Comparison of ENCODE assay signal across 1 cellular context in the genomic region with DNA sequence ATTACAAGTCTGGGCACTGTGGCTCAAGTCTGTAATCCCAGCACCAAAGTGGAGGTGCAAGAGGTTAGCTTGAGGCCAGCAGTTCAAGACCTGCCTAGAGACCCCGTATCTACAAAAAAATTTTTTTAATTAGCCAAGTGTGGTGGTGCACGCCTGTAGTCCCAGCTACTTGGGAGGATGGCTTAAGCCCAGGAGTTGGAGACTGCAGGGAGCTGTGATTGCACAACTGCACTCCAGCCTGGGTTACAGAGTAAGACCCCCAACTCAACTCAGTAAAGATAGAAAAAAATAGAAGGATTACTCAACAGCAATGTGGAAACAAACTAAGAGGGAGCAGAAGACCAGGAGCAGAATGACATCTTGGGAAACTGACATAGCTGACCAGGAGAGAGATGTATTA.
TF ChIP-seq lines count a peak whose summit lies in the region.

No MANE protein-coding gene starts in this region.

TF ChIP-seq in HepG2, 621 proteins besides CTCF, POLR2A, EP300 and RAD21:
- TF ChIP-seq MAFK (conservative IDR thresholded peaks at IDR 0.05 in 1 of 2, IDR thresholded peaks at IDR 0.05 in 1 of 2; ENCODE audit: low read length in 2 of 2) (0 out of 4 replicates have a peak, but pooled peaks of 1 of the 2 experiments have one; percentile 1), ZNF446 (CRISPR knock-in tag; IDR thresholded peaks at IDR 0.05) (no peak), ZNF468 (CRISPR knock-in tag; IDR thresholded peaks at IDR 0.05) (no peak), CEBPB (IDR thresholded peaks at IDR 0.05; ENCODE audit: borderline replicate concordance, low read depth, low read length) (peak; percentile 47; the same call in 1 of the 2 replicates), ZNF460 (CRISPR knock-in tag; IDR thresholded peaks at IDR 0.05; ENCODE audit: borderline replicate concordance) (peak; percentile 73; the same call in 1 of the 2 replicates)
TF ChIP-seq in HepG2: peak in this region for 3.
